In genomic region chr6:42396720-42397119, GRCh38 we compare ENCODE assay signal across 15 cellular contexts. TPM values are rescaled to one million over a fixed set of nuclear protein-coding genes. Genes with fewer than 3 reads are reported as not detected.
DNase-seq lines count a peak whose midpoint lies in the region; ATAC-seq and TF ChIP-seq lines count a peak whose summit lies in the region.
"Had no signal": no experiment of that assay in that cellular context is flagged by ENCODE, and none has a peak within 500 bp of the region (broad histone marks: within the 10 kb centered on the region; RNA-seq: fewer than 3 reads in every experiment).

No MANE protein-coding gene starts in this region.

- peak; percentile 39 for ATAC-seq in effector memory CD8-positive, alpha-beta T cell (replicated peaks)
- peak; percentile 66 for ATAC-seq in stimulated activated naive CD8-positive, alpha-beta T cell treated with anti-CD3 and anti-CD28 coated beads, Interleukin-15, amount 100 ng/mL, for 72 hours
- ATAC-seq in HG03469 (IDR thresholded peaks at IDR 0.05; ENCODE audit: unreplicated experiment) (no peak), sciatic nerve (no peak)

- H3K4me3 Mint-ChIP-seq in activated naive CD4-positive, alpha-beta T cell treated with anti-CD3 and anti-CD28 coated beads, Interleukin-2, amount 50 U/mL, for 24 hours = no peak overlapping the region
- no peak overlapping the region for H3K4me3 Mint-ChIP-seq in effector memory CD8-positive, alpha-beta T cell
- no peak overlapping the region for H3K4me3 Mint-ChIP-seq in stimulated activated naive CD8-positive, alpha-beta T cell treated with anti-CD3 and anti-CD28 coated beads, Interleukin-15, amount 100 ng/mL, for 72 hours
- H3K4me3 Mint-ChIP-seq: T-helper 1 cell treated with Interleukin-12 subunit alpha and Interleukin-12 subunit beta and Interleukin-4 antibody, amounts not matched to agents 30 μg/mL and 1 μg/mL, for 36 hours had no signal

- no peaks in the 10 kb centered on the region for H3K27me3 ChIP-seq in OCI-LY3 (ENCODE audit: low read depth, low read length)
- H3K27me3 ChIP-seq: right atrium auricular region, thyroid gland had no signal

- H3K9me3 ChIP-seq in OCI-LY3 (ENCODE audit: insufficient read depth, low read length) = no peaks in the 10 kb centered on the region
- H3K9me3 ChIP-seq: right atrium auricular region, thyroid gland had no signal

- H3K4me1 Mint-ChIP-seq in activated naive CD4-positive, alpha-beta T cell treated with anti-CD3 and anti-CD28 coated beads, Interleukin-2, amount 50 U/mL, for 24 hours = peaks cover 88% of the 10 kb centered on the region
- H3K4me1 Mint-ChIP-seq in effector memory CD8-positive, alpha-beta T cell (ENCODE audit: low read depth in 2 of 2) = peaks cover 68 to 87% of the 10 kb centered on the region in 2 donors
- H3K4me1 Mint-ChIP-seq in stimulated activated naive CD8-positive, alpha-beta T cell treated with anti-CD3 and anti-CD28 coated beads, Interleukin-15, amount 100 ng/mL, for 72 hours = peaks cover 82% of the 10 kb centered on the region

- H3K4me2 ChIP-seq in OCI-LY3 (ENCODE audit: low read length) = no peak overlapping the region

- H3K4me1 ChIP-seq in OCI-LY3 (ENCODE audit: low read length) = peaks cover 44% of the 10 kb centered on the region
- H3K4me1 ChIP-seq: right atrium auricular region had no signal

- peaks cover 87% of the 10 kb centered on the region for H3K79me2 ChIP-seq in OCI-LY3 (ENCODE audit: low read length)

- H4K20me1 ChIP-seq in OCI-LY3 (ENCODE audit: insufficient read depth, low read length) = peaks cover 48% of the 10 kb centered on the region

- H3K9me3 Mint-ChIP-seq in activated naive CD4-positive, alpha-beta T cell treated with anti-CD3 and anti-CD28 coated beads, Interleukin-2, amount 50 U/mL, for 24 hours = no peaks in the 10 kb centered on the region
- no peaks in the 10 kb centered on the region for H3K9me3 Mint-ChIP-seq in effector memory CD8-positive, alpha-beta T cell
- peaks cover 0 to 3% of the 10 kb centered on the region in 2 donors for H3K9me3 Mint-ChIP-seq in stimulated activated naive CD8-positive, alpha-beta T cell treated with anti-CD3 and anti-CD28 coated beads, Interleukin-15, amount 100 ng/mL, for 72 hours
- H3K9me3 Mint-ChIP-seq: T-helper 1 cell treated with Interleukin-12 subunit alpha and Interleukin-12 subunit beta and Interleukin-4 antibody, amounts not matched to agents 30 μg/mL and 1 μg/mL, for 36 hours had no signal

- no peak for DNase-seq in activated naive CD4-positive, alpha-beta T cell treated with Interleukin-2 at 50 U/mL for 16 hours
- DNase-seq in effector memory CD8-positive, alpha-beta T cell = no peak
- no peak for DNase-seq in stimulated activated naive CD8-positive, alpha-beta T cell treated with anti-CD3 and anti-CD28 coated beads, Interleukin-15, amount 100 ng/mL, for 72 hours
- DNase-seq in SW 1271 (lab: John Stamatoyannopoulos, UW) = no peak
- no peak for DNase-seq in sciatic nerve (ENCODE audit: low spot score)
- DNase-seq: effector CD8-positive, alpha-beta T cell; mammary epithelial cell; NCI-H2081 treated with DMSO at 0.1 percent for 48 hours; stimulated activated CD4-positive, alpha-beta T cell treated with anti-CD3 and anti-CD28 coated beads, Interleukin-1b, Interleukin-23, amount 100 ng/mL, for 48 hours; thyroid gland had no signal

- no peak overlapping the region for H3K9ac ChIP-seq in OCI-LY3 (ENCODE audit: low read length)

- no peaks in the 10 kb centered on the region for H3K36me3 ChIP-seq in OCI-LY3 (replicated peaks; ENCODE audit: low read depth, low read length)
- H3K36me3 ChIP-seq: right atrium auricular region, thyroid gland had no signal

- no peak overlapping the region for H3K27ac ChIP-seq in OCI-LY3 (ENCODE audit: low read length)
- H3K27ac ChIP-seq: right atrium auricular region, thyroid gland had no signal

- intact Hi-C loops in sciatic nerve (cut with DNase I) = no loop called here

- no peak overlapping the region for H2AFZ ChIP-seq in OCI-LY3 (ENCODE audit: low read depth, low read length)

- H3K27ac Mint-ChIP-seq in activated naive CD4-positive, alpha-beta T cell treated with anti-CD3 and anti-CD28 coated beads, Interleukin-2, amount 50 U/mL, for 24 hours = peak overlapping the region; percentile 5
- peak overlapping the region in 1 of 2 donors; percentile 30 for H3K27ac Mint-ChIP-seq in effector memory CD8-positive, alpha-beta T cell
- no peak overlapping the region for H3K27ac Mint-ChIP-seq in stimulated activated naive CD8-positive, alpha-beta T cell treated with anti-CD3 and anti-CD28 coated beads, Interleukin-15, amount 100 ng/mL, for 72 hours
- H3K27ac Mint-ChIP-seq: T-helper 1 cell treated with Interleukin-12 subunit alpha and Interleukin-12 subunit beta and Interleukin-4 antibody, amounts not matched to agents 30 μg/mL and 1 μg/mL, for 36 hours had no signal

- H3K4me3 ChIP-seq in OCI-LY3 (ENCODE audit: low read length) = no peak overlapping the region
- H3K4me3 ChIP-seq: right atrium auricular region, thyroid gland had no signal

- TF ChIP-seq CTCF in OCI-LY3 (IDR thresholded peaks at IDR 0.05; ENCODE audit: low read depth, low read length) = peak; percentile 66

- no peaks in the 10 kb centered on the region for H3K27me3 Mint-ChIP-seq in activated naive CD4-positive, alpha-beta T cell treated with anti-CD3 and anti-CD28 coated beads, Interleukin-2, amount 50 U/mL, for 24 hours
- H3K27me3 Mint-ChIP-seq in effector memory CD8-positive, alpha-beta T cell = no peaks in the 10 kb centered on the region
- H3K27me3 Mint-ChIP-seq in stimulated activated naive CD8-positive, alpha-beta T cell treated with anti-CD3 and anti-CD28 coated beads, Interleukin-15, amount 100 ng/mL, for 72 hours = no peaks in the 10 kb centered on the region

- peaks cover 2% of the 10 kb centered on the region for H3K36me3 Mint-ChIP-seq in activated naive CD4-positive, alpha-beta T cell treated with anti-CD3 and anti-CD28 coated beads, Interleukin-2, amount 50 U/mL, for 24 hours
- peaks cover 6% of the 10 kb centered on the region for H3K36me3 Mint-ChIP-seq in effector memory CD8-positive, alpha-beta T cell (ENCODE audit: insufficient read depth)

RNA-seq across cellular contexts. Expression of gene TRERF1, which starts 55.0 kb away (rescaled TPM):
- total RNA-seq in sciatic nerve = 7.0 TPM

Comparison
In these comparisons a context has a peak if more than half of its experiments do, and no peak if none do; other contexts are left out.
1. ATAC-seq: peak in effector memory CD8-positive, alpha-beta T cell (single experiment) and stimulated activated naive CD8-positive, alpha-beta T cell treated with anti-CD3 and anti-CD28 coated beads, Interleukin-15, amount 100 ng/mL, for 72 hours (single experiment); none in HG03469 (single experiment) and sciatic nerve (single experiment).